9 cellular contexts compared by ENCODE assay signal in genomic region chrX:30570505-30570904, GRCh38. TPM values are rescaled to one million over a fixed set of nuclear protein-coding genes. Genes with fewer than 3 reads are reported as not detected.
DNase-seq lines count a peak whose midpoint lies in the region; ATAC-seq, FAIRE-seq and TF ChIP-seq lines count a peak whose summit lies in the region.
"Had no signal": no experiment of that assay in that cellular context is flagged by ENCODE, and none has a peak within 500 bp of the region (broad histone marks: within the 10 kb centered on the region; RNA-seq: fewer than 3 reads in every experiment).

No MANE protein-coding gene starts in this region.

- H3K4me3 Mint-ChIP-seq in activated CD4-positive, alpha-beta memory T cell treated with anti-CD3 and anti-CD28 coated beads for 36 hours: no peak overlapping the region

- ATAC-seq in GM21825 (IDR thresholded peaks at IDR 0.05; ENCODE audit: unreplicated experiment) (no peak), left colon (no peak)

- H3K4me2 ChIP-seq in neural cell (ENCODE audit: low read length): no peak overlapping the region

- H3K4me3 ChIP-seq in LNCaP clone FGC (ENCODE audit: low read depth, low read length): no peak overlapping the region
- no peak overlapping the region for H3K4me3 ChIP-seq in choroid plexus epithelial cell (ENCODE audit: low read depth, low read length)
- H3K4me3 ChIP-seq in neural cell (ENCODE audit: low read length): no peak overlapping the region

- no peak overlapping the region for H3K9ac ChIP-seq in neural cell (ENCODE audit: low read length)

- no peaks in the 10 kb centered on the region for H3K36me3 ChIP-seq in neural cell (ENCODE audit: insufficient read depth, low read length)

- no peaks in the 10 kb centered on the region for H3F3A ChIP-seq in neural cell (ENCODE audit: insufficient read depth, low read length, poor library complexity, severe bottlenecking)

- H3K36me3 Mint-ChIP-seq in activated CD4-positive, alpha-beta memory T cell treated with anti-CD3 and anti-CD28 coated beads for 36 hours: peaks cover 3% of the 10 kb centered on the region

- POLR2A ChIA-PET in activated CD4-positive, alpha-beta memory T cell treated with anti-CD3 and anti-CD28 coated beads for 36 hours (lab: Charles Lee): no interaction called here

- no peaks in the 10 kb centered on the region for H3K9me3 Mint-ChIP-seq in activated CD4-positive, alpha-beta memory T cell treated with anti-CD3 and anti-CD28 coated beads for 36 hours
- H3K9me3 Mint-ChIP-seq: IgD-negative memory B cell had no signal

- no peak overlapping the region for H3K27ac Mint-ChIP-seq in activated CD4-positive, alpha-beta memory T cell treated with anti-CD3 and anti-CD28 coated beads for 36 hours

- no peaks in the 10 kb centered on the region for H3K79me2 ChIP-seq in neural cell (replicated peaks; ENCODE audit: insufficient read depth, low read length)

- peak; percentile 33 for TF ChIP-seq CTCF in D721Med (IDR thresholded peaks at IDR 0.05; ENCODE audit: insufficient read depth, missing control alignments)
- peak; percentile 24 for TF ChIP-seq CTCF in LNCaP clone FGC (IDR thresholded peaks at IDR 0.05; ENCODE audit: control insufficient read depth, extremely low read depth, insufficient read depth)
- peak; percentile 47 for TF ChIP-seq CTCF in choroid plexus epithelial cell (conservative IDR thresholded peaks at IDR 0.05; ENCODE audit: low read depth, low read length)
- TF ChIP-seq CTCF in neural cell (IDR thresholded peaks at IDR 0.05; ENCODE audit: poor library complexity, severe bottlenecking): peak; percentile 54

- TF ChIP-seq EP300 in neural cell (conservative IDR thresholded peaks at IDR 0.05; ENCODE audit: poor library complexity, severe bottlenecking): no peak

- H3K9me2 ChIP-seq in neural cell (ENCODE audit: insufficient read depth, low read length): no peaks in the 10 kb centered on the region

- H2AFZ ChIP-seq in neural cell (ENCODE audit: low read depth, low read length): no peak overlapping the region

- DNase-seq in D721Med (ENCODE audit: insufficient read length, low spot score) (no peak), LNCaP clone FGC (ENCODE audit: low read depth) (no peak), choroid plexus epithelial cell (ENCODE audit: low read depth) (peak; percentile 39), foreskin melanocyte (no peak), left colon (no peak)
- DNase-seq in activated CD4-positive, alpha-beta memory T cell treated with anti-CD3 and anti-CD28 coated beads for 36 hours: no peak

- peaks cover 16% of the 10 kb centered on the region for H3K4me1 Mint-ChIP-seq in activated CD4-positive, alpha-beta memory T cell treated with anti-CD3 and anti-CD28 coated beads for 36 hours (ENCODE audit: low read depth)

- no peak for FAIRE-seq in D721Med (lab: Jason Lieb, UNC)

- intact Hi-C loops in activated CD4-positive, alpha-beta memory T cell treated with anti-CD3 and anti-CD28 coated beads for 36 hours (cut with micrococcal nuclease): loop anchor here (1.0 kb wide), 2 partner anchors 24 to 143 kb away; no protein-coding TSS in a partner anchor
- intact Hi-C loops in left colon (cut with DNase I, micrococcal nuclease): loop anchor here in 1 of 2 donors (10.0 kb wide), 1 partner anchor 144 kb away; no protein-coding TSS in a partner anchor

- no peak overlapping the region for H3K27ac ChIP-seq in neural cell (ENCODE audit: low read length)

- no peaks in the 10 kb centered on the region for H4K20me1 ChIP-seq in neural cell (ENCODE audit: insufficient read depth)

- TF ChIP-seq RAD21 in neural cell (conservative IDR thresholded peaks at IDR 0.05): peak; percentile 29

- no peaks in the 10 kb centered on the region for H3K9me3 ChIP-seq in neural cell (ENCODE audit: low read length)

- H3K27me3 Mint-ChIP-seq in activated CD4-positive, alpha-beta memory T cell treated with anti-CD3 and anti-CD28 coated beads for 36 hours: no peaks in the 10 kb centered on the region
- H3K27me3 Mint-ChIP-seq: IgD-negative memory B cell had no signal

- H3K27me3 ChIP-seq in neural cell (ENCODE audit: insufficient read depth, low read depth, low read length): no peaks in the 10 kb centered on the region

- CTCF ChIA-PET in activated CD4-positive, alpha-beta memory T cell treated with anti-CD3 and anti-CD28 coated beads for 36 hours (lab: Charles Lee): interaction anchor here (0.9 to 3.2 kb wide), 9 partner anchors 10 to 344 kb away, joined by 3 to 12 read pairs (median 4); no protein-coding TSS in a partner anchor

TF ChIP-seq in neural cell, 6 proteins besides CTCF, POLR2A, EP300 and RAD21:
- peak; percentile 36 for TF ChIP-seq SMC3 (conservative IDR thresholded peaks at IDR 0.05; ENCODE audit: poor library complexity)
- no peak for TF ChIP-seq TAF1 (IDR thresholded peaks at IDR 0.05; ENCODE audit: low read depth)
TF ChIP-seq in neural cell: peak in this region for 1.

RNA-seq across cellular contexts. Expression of gene TASL, which starts 7.1 kb away (rescaled TPM):
- polyA plus RNA-seq in neural cell: not detected in 2 replicates
- polyA minus RNA-seq in neural cell: not detected in 2 replicates
- 1 to 10 TPM; 1.1 to 1.6 TPM for total RNA-seq in activated CD4-positive, alpha-beta memory T cell treated with anti-CD3 and anti-CD28 coated beads for 36 hours
- 1 to 10 TPM in 1 of 2 donors, under 1 TPM in 1; 0.40 to 1.4 TPM for total RNA-seq in left colon
